ENCODE assay signal across 14 cellular contexts in the genomic region with DNA sequence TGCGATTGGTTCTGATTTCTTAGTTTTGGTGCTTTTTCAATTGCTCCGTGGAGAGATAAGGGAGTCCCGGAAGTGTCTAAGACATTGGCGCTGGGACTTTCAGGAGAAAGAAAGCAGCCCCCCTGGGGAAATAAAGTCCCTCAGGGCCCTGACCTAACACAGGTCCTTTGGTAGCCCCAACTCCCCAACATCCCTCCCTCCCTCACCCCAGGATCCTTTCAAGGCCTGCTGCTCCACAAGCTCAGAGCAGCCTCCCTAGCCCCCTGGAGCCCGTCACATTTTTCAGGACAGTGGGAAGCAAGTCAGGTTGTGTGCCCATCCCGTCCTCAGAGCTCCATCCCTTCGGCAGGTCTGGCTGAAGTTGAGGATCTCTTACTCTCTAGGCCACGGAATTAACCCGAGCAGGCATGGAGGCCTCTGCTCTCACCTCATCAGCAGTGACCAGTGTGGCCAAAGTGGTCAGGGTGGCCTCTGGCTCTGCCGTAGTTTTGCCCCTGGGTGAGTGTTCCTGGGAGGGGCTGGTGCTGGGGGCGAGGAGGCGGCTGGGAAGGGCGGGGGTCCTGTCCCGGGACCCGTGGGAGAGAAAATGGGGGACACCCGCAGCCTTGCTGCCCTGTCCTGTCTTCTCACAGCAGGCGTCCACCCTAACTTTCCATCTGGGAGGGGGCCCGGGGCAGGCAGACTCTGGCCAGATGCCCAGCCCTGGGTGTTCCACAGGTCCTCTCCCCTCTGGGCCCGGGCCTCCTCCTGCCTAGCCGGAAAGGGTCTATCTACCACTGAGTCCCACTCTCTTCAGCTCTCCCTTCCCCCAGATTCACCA. TPM values are rescaled to one million over a fixed set of nuclear protein-coding genes. Genes with fewer than 3 reads are reported as not detected.
DNase-seq lines count a peak whose midpoint lies in the region; ATAC-seq and TF ChIP-seq lines count a peak whose summit lies in the region.
"Had no signal": no experiment of that assay in that cellular context is flagged by ENCODE, and none has a peak within 500 bp of the region (broad histone marks: within the 10 kb centered on the region; RNA-seq: fewer than 3 reads in every experiment).

No MANE protein-coding gene starts in this region.

- H3K9me2 ChIP-seq in PC-3 (replicated peaks; ENCODE audit: low read length) = no peaks in the 10 kb centered on the region

- no peaks in the 10 kb centered on the region for H3F3A ChIP-seq in PC-3 (ENCODE audit: low read length, unreplicated experiment)

- no peaks in the 10 kb centered on the region for H4K20me1 ChIP-seq in PC-3 (ENCODE audit: low read length)

- TF ChIP-seq EP300 in upper lobe of left lung (IDR thresholded peaks at IDR 0.05) = no peak

- WGBS in esophagus, 2 donors = 61 to 83% methylated on average over 20 of the region's 20 CpGs
- 72% methylated on average over 6 to 20 of the region's 20 CpGs for WGBS in upper lobe of left lung, 2 donors

- H3K27me3 ChIP-seq in esophagus (ENCODE audit: control insufficient read depth in 1 of 2, insufficient read depth in 2 of 2, low read length in 2 of 2) (no peaks in the 10 kb centered on the region), upper lobe of left lung (no peaks in the 10 kb centered on the region), PC-3 (ENCODE audit: low read length) (peaks cover 3% of the 10 kb centered on the region)

- peak; percentile 44 for DNase-seq in activated CD8-positive, alpha-beta memory T cell treated with anti-CD3 and anti-CD28 coated beads, Interleukin-2, amount 50 U/mL, for 48 hours
- no peak for DNase-seq in activated CD8-positive, alpha-beta memory T cell treated with anti-CD3 and anti-CD28 coated beads for 24 hours
- DNase-seq in omental fat pad (ENCODE audit: low spot score) (no peak), upper lobe of left lung (peak in 1 of 2 donors; percentile 52), PC-3 (no peak)
- DNase-seq: activated T-cell treated with anti-CD3 and anti-CD28 coated beads, Interleukin-2, amount 50 U/mL, for 24 hours; Caco-2; NCI-H146; NCI-H510A treated with DMSO at 0.1 percent for 48 hours; SIG-M5; substantia nigra had no signal

- ATAC-seq in omental fat pad (ENCODE audit: low FRiP score) (peak; percentile 21), upper lobe of left lung (ENCODE audit: low FRiP score in 2 of 2) (peak in 1 of 2 donors; percentile 9), GM18519 (IDR thresholded peaks at IDR 0.05; ENCODE audit: low FRiP score, unreplicated experiment) (no peak), PC-3 (no peak), HG02840 (IDR thresholded peaks at IDR 0.05; ENCODE audit: low FRiP score, unreplicated experiment) (no peak)

- no peak overlapping the region for H3K4me2 ChIP-seq in PC-3 (ENCODE audit: low read length)

- peaks cover 4 to 21% of the 10 kb centered on the region in 2 donors for H3K4me1 ChIP-seq in esophagus (ENCODE audit: control insufficient read depth in 2 of 2, insufficient read depth in 2 of 2, low read length in 1 of 2)
- peaks cover 22 to 35% (median 24%) of the 10 kb centered on the region in 4 donors for H3K4me1 ChIP-seq in upper lobe of left lung
- no peaks in the 10 kb centered on the region; the same call in 1 of the 2 replicates for H3K4me1 ChIP-seq in PC-3 (ENCODE audit: insufficient read depth, low read length)
- H3K4me1 ChIP-seq: Caco-2 had no signal

- CTCF ChIA-PET in PC-3 (lab: Charles Lee) = no interaction called here

- H3K4me3 ChIP-seq in esophagus (ENCODE audit: low read depth in 1 of 2, low read length in 2 of 2) (peak overlapping the region; percentile 27 to 34), upper lobe of left lung (peak overlapping the region; percentile 34 to 58 (median 48)), PC-3 (ENCODE audit: low read length) (no peak overlapping the region)

- POLR2A ChIA-PET in PC-3 (lab: Charles Lee; ENCODE audit: unreplicated experiment) = no interaction called here

- no peak overlapping the region for H3K9ac ChIP-seq in PC-3 (ENCODE audit: low read length)

- BruUV-seq in PC-3 (replicated peaks; lab: Mats Ljungman, UMichigan) = no TSS peak

- TF ChIP-seq POLR2A in upper lobe of left lung (IDR thresholded peaks at IDR 0.05) = no peak

- no peak overlapping the region for H2AFZ ChIP-seq in PC-3 (ENCODE audit: low read length)

- H3K9me3 ChIP-seq in esophagus (ENCODE audit: control insufficient read depth in 2 of 2, insufficient read depth in 1 of 2, low read depth in 1 of 2, low read length in 1 of 2) (no peaks in the 10 kb centered on the region), upper lobe of left lung (no peaks in the 10 kb centered on the region), PC-3 (ENCODE audit: low read length) (no peaks in the 10 kb centered on the region)
- H3K9me3 ChIP-seq: Caco-2 had no signal

- H3K79me2 ChIP-seq in PC-3 (ENCODE audit: low read length) = no peaks in the 10 kb centered on the region

- H3K36me3 ChIP-seq in esophagus (ENCODE audit: control insufficient read depth in 2 of 2, insufficient read depth in 2 of 2, low read length in 1 of 2) = no peaks in the 10 kb centered on the region
- peaks cover 0 to 7% (median under 1%) of the 10 kb centered on the region in 4 donors for H3K36me3 ChIP-seq in upper lobe of left lung
- H3K36me3 ChIP-seq in PC-3 (ENCODE audit: low read depth, low read length) = no peaks in the 10 kb centered on the region

- peak overlapping the region; percentile 22 to 72 for H3K27ac ChIP-seq in esophagus (ENCODE audit: low read depth in 2 of 2, low read length in 1 of 2)
- H3K27ac ChIP-seq in upper lobe of left lung = peak overlapping the region; percentile 87 to 93 (median 92)
- no peak overlapping the region for H3K27ac ChIP-seq in PC-3 (ENCODE audit: low read length)

- TF ChIP-seq CTCF in omental fat pad (IDR thresholded peaks at IDR 0.05) (no peak), upper lobe of left lung (IDR thresholded peaks at IDR 0.05) (no peak), PC-3 (conservative IDR thresholded peaks at IDR 0.05; ENCODE audit: low read depth, low read length) (no peak)

- intact Hi-C loops in PC-3 (cut with micrococcal nuclease) = no loop called here

RNA-seq across cellular contexts. Expression of gene IFI27, which starts 0.9 kb away (rescaled TPM):
- 100 to 1,000 TPM; 155 to 478 TPM for polyA plus RNA-seq in esophagus
- total RNA-seq in omental fat pad (1,000 to 10,000 TPM in 1 of 4 donors, 100 to 1,000 TPM in 3; 285 to 1,264 (median 308) TPM), upper lobe of left lung (100 to 1,000 TPM; 210 to 729 (median 328) TPM), PC-3 (2014; rRNA removed) (4.3 TPM in 1 of 2 replicates, not detected in the other)

RNA-seq across cellular contexts. Expression of gene IFI27L2, which starts 17.9 kb away (rescaled TPM):
- 100 to 1,000 TPM in 1 of 2 donors, 10 to 100 TPM in 1; 51.4 to 112 TPM for polyA plus RNA-seq in esophagus
- 100 to 1,000 TPM in 1 of 4 donors, 10 to 100 TPM in 3; 43.2 to 109 (median 47.7) TPM for total RNA-seq in omental fat pad
- total RNA-seq in upper lobe of left lung = 100 to 1,000 TPM in 2 of 6 donors, 10 to 100 TPM in 4; 45.2 to 118 (median 70.8) TPM
- 29.3 and 42.7 TPM in 2 replicates for total RNA-seq in PC-3 (2014; rRNA removed)

RNA-seq across cellular contexts. Expression of gene IFI27L1, which starts 30.4 kb away (rescaled TPM):
- polyA plus RNA-seq in esophagus = 10 to 100 TPM; 11.2 to 29.8 TPM
- total RNA-seq in omental fat pad (10 to 100 TPM in 3 of 4 donors, 1 to 10 TPM in 1; 9.2 to 28.6 (median 13.1) TPM), upper lobe of left lung (10 to 100 TPM in 4 of 6 donors, 1 to 10 TPM in 2; 8.0 to 19.8 (median 15.2) TPM), PC-3 (2014; rRNA removed) (7.8 and 16.9 TPM in 2 replicates)

RNA-seq across cellular contexts. Expression of gene DDX24, which starts 30.5 kb away (rescaled TPM):
- 10 to 100 TPM; 45.6 to 58.3 TPM for polyA plus RNA-seq in esophagus
- 100 to 1,000 TPM; 106 to 215 (median 147) TPM for total RNA-seq in omental fat pad
- total RNA-seq in upper lobe of left lung = 100 to 1,000 TPM; 124 to 189 (median 154) TPM
- 120 and 126 TPM in 2 replicates for total RNA-seq in PC-3 (2014; rRNA removed)

Comparison
In these comparisons a context has a peak if more than half of its experiments do, and no peak if none do; other contexts are left out.
1. RNA of gene IFI27, which starts 0.9 kb away (total RNA-seq): 210 to 729 TPM in upper lobe of left lung and 285 to 1,264 TPM in omental fat pad; 4.3 TPM in PC-3; every median in the first group is over 10 times any median in the second.